In genomic region chr6:2028457-2029038, GRCh38 we compare ENCODE assay signal across 11 cellular contexts.
DNase-seq lines count a peak whose midpoint lies in the region; ATAC-seq and TF ChIP-seq lines count a peak whose summit lies in the region.
"Had no signal": no experiment of that assay in that cellular context is flagged by ENCODE, and none has a peak within 500 bp of the region (broad histone marks: within the 10 kb centered on the region; RNA-seq: fewer than 3 reads in every experiment).

No MANE protein-coding gene starts in this region.

- H3K27ac Mint-ChIP-seq in progenitor cell of endocrine pancreas (no peak overlapping the region), natural killer cell (no peak overlapping the region)

- no peaks in the 10 kb centered on the region for H3K4me1 Mint-ChIP-seq in progenitor cell of endocrine pancreas (ENCODE audit: low read depth)
- H3K4me1 Mint-ChIP-seq in natural killer cell = peaks cover 8 to 21% of the 10 kb centered on the region in 2 donors

- no peaks in the 10 kb centered on the region for H3K36me3 Mint-ChIP-seq in progenitor cell of endocrine pancreas (ENCODE audit: insufficient read depth)
- no peaks in the 10 kb centered on the region for H3K36me3 Mint-ChIP-seq in natural killer cell

- peak; percentile 94 for DNase-seq in NCI-H2081 treated with DMSO at 0.1 percent for 48 hours (lab: John Stamatoyannopoulos, UW)
- DNase-seq in left colon = no peak
- no peak for DNase-seq in progenitor cell of endocrine pancreas (ENCODE audit: low spot score, unreplicated experiment)
- no peak for DNase-seq in NCI-H524 treated with DMSO at 0.1 percent for 48 hours (lab: John Stamatoyannopoulos, UW)
- DNase-seq in NCI-H1048 (lab: John Stamatoyannopoulos, UW) = no peak
- no peak for DNase-seq in natural killer cell
- DNase-seq: IMR-90, left ventricle myocardium inferior had no signal

- intact Hi-C loops in left colon (cut with DNase I, micrococcal nuclease) (no loop called here), natural killer cell (cut with micrococcal nuclease) (no loop called here)

- no peak for TF ChIP-seq CTCF in progenitor cell of endocrine pancreas (IDR thresholded peaks at IDR 0.05; ENCODE audit: unreplicated experiment)
- TF ChIP-seq CTCF in natural killer cell (IDR thresholded peaks at IDR 0.05) = no peak

- ATAC-seq in GM18502 (IDR thresholded peaks at IDR 0.05; ENCODE audit: poor library complexity, unreplicated experiment) = peak; percentile 63
- peak; percentile 67 for ATAC-seq in HG02852 (IDR thresholded peaks at IDR 0.05; ENCODE audit: unreplicated experiment)
- peak; percentile 44 for ATAC-seq in left colon
- no peak for ATAC-seq in natural killer cell

- H3K27me3 Mint-ChIP-seq in progenitor cell of endocrine pancreas = peaks cover 17% of the 10 kb centered on the region
- peaks cover 0 to 2% of the 10 kb centered on the region in 2 donors for H3K27me3 Mint-ChIP-seq in natural killer cell (ENCODE audit: low read depth in 2 of 2)
- H3K27me3 Mint-ChIP-seq: central memory CD8-positive, alpha-beta T cell had no signal

- no peak overlapping the region for H3K4me3 Mint-ChIP-seq in progenitor cell of endocrine pancreas (ENCODE audit: low read depth)
- no peak overlapping the region for H3K4me3 Mint-ChIP-seq in natural killer cell
- H3K4me3 Mint-ChIP-seq: central memory CD8-positive, alpha-beta T cell had no signal

- H3K9me3 Mint-ChIP-seq in progenitor cell of endocrine pancreas (ENCODE audit: low read depth) = no peaks in the 10 kb centered on the region
- no peaks in the 10 kb centered on the region for H3K9me3 Mint-ChIP-seq in natural killer cell
- H3K9me3 Mint-ChIP-seq: central memory CD8-positive, alpha-beta T cell had no signal

Comparison
In these comparisons a context has a peak if more than half of its experiments do, and no peak if none do; other contexts are left out.
1. ATAC-seq: peak in GM18502 (single experiment), HG02852 (single experiment) and left colon (single experiment); none in natural killer cell (0 of 3).